ENCODE assay signal across 13 cellular contexts in genomic region chr5:116566251-116566650, GRCh38. TPM values are rescaled to one million over a fixed set of nuclear protein-coding genes. Genes with fewer than 3 reads are reported as not detected.
A peak's percentile ranks its signal among the peaks of the same experiment; 100 is the strongest.
DNase-seq lines count a peak whose midpoint lies in the region; ATAC-seq and TF ChIP-seq lines count a peak whose summit lies in the region.
"Had no signal": no experiment of that assay in that cellular context is flagged by ENCODE, and none has a peak within 500 bp of the region (broad histone marks: within the 10 kb centered on the region; RNA-seq: fewer than 3 reads in every experiment).

No MANE protein-coding gene starts in this region.

- no peak for DNase-seq in glutamatergic neuron
- no peak for DNase-seq in mesothelial cell of epicardium (ENCODE audit: low spot score in 2 of 2, unreplicated experiment in 2 of 2)
- DNase-seq in mucosa of descending colon, result no peak
- no peak for DNase-seq in effector CD8-positive, alpha-beta T cell (lab: John Stamatoyannopoulos, UW)
- no peak for DNase-seq in islet precursor cell
- DNase-seq: activated B cell treated with CpG ODN at 0.5 μM for 24 hours, COR-L47, HFFc6, NCI-H2227 treated with DMSO at 0.1 percent for 48 hours, uterus had no signal

- no peak overlapping the region for H3K4me3 ChIP-seq in mucosa of descending colon
- H3K4me3 ChIP-seq: uterus had no signal

- H3K4me1 Mint-ChIP-seq in glutamatergic neuron (ENCODE audit: low read depth, unreplicated experiment), result peaks cover 69% of the 10 kb centered on the region
- H3K4me1 Mint-ChIP-seq in mesothelial cell of epicardium, result peaks cover 72% of the 10 kb centered on the region

- no peaks in the 10 kb centered on the region for H3K36me3 Mint-ChIP-seq in glutamatergic neuron (ENCODE audit: unreplicated experiment)
- no peaks in the 10 kb centered on the region for H3K36me3 Mint-ChIP-seq in mesothelial cell of epicardium

- H3K4me3 Mint-ChIP-seq in glutamatergic neuron (ENCODE audit: unreplicated experiment), result peak overlapping the region; percentile 79
- H3K4me3 Mint-ChIP-seq in mesothelial cell of epicardium, result no peak overlapping the region
- H3K4me3 Mint-ChIP-seq: activated B cell treated with CpG ODN at 0.5 μM for 24 hours, HFFc6 had no signal

- H3K27me3 Mint-ChIP-seq in glutamatergic neuron (ENCODE audit: unreplicated experiment), result peaks cover 2% of the 10 kb centered on the region
- no peaks in the 10 kb centered on the region for H3K27me3 Mint-ChIP-seq in mesothelial cell of epicardium (ENCODE audit: low read depth)

- peak; percentile 89 for ATAC-seq in GM18909 (IDR thresholded peaks at IDR 0.05; ENCODE audit: poor library complexity, unreplicated experiment)
- peak; percentile 78 for ATAC-seq in GM21825 (IDR thresholded peaks at IDR 0.05; ENCODE audit: unreplicated experiment)
- ATAC-seq in HG03342 (IDR thresholded peaks at IDR 0.05; ENCODE audit: unreplicated experiment), result peak; percentile 82
- ATAC-seq in mucosa of descending colon, result no peak

- H3K9me3 Mint-ChIP-seq in glutamatergic neuron (ENCODE audit: unreplicated experiment), result peaks cover 6% of the 10 kb centered on the region
- no peaks in the 10 kb centered on the region for H3K9me3 Mint-ChIP-seq in mesothelial cell of epicardium
- H3K9me3 Mint-ChIP-seq: activated B cell treated with CpG ODN at 0.5 μM for 24 hours, HFFc6 had no signal

- H3K36me3 ChIP-seq in mucosa of descending colon (ENCODE audit: low read depth), result no peaks in the 10 kb centered on the region
- H3K36me3 ChIP-seq: uterus had no signal

- peaks cover 8% of the 10 kb centered on the region for H3K4me1 ChIP-seq in mucosa of descending colon (ENCODE audit: low read depth)
- H3K4me1 ChIP-seq: uterus had no signal

- no peak for TF ChIP-seq CTCF in glutamatergic neuron (IDR thresholded peaks at IDR 0.05; ENCODE audit: partially characterized antibody, unreplicated experiment)
- TF ChIP-seq CTCF in mesothelial cell of epicardium (IDR thresholded peaks at IDR 0.05; ENCODE audit: unreplicated experiment), result no peak
- no peak for TF ChIP-seq CTCF in mucosa of descending colon (IDR thresholded peaks at IDR 0.05)

- intact Hi-C loops in mucosa of descending colon (cut with DNase I, micrococcal nuclease), result no loop called here

- H3K9me3 ChIP-seq in mucosa of descending colon, result no peaks in the 10 kb centered on the region
- H3K9me3 ChIP-seq: uterus had no signal

- no peak overlapping the region for H3K27ac Mint-ChIP-seq in glutamatergic neuron (ENCODE audit: unreplicated experiment)
- H3K27ac Mint-ChIP-seq in mesothelial cell of epicardium, result no peak overlapping the region
- H3K27ac Mint-ChIP-seq: activated B cell treated with CpG ODN at 0.5 μM for 24 hours, HFFc6 had no signal

RNA-seq across cellular contexts. Expression of gene SEMA6A, which starts 8.4 kb away (rescaled TPM):
- total RNA-seq in glutamatergic neuron (ENCODE audit: unreplicated experiment) (424 TPM), mesothelial cell of epicardium (129 to 138 TPM (median 132 TPM) in 3 replicates), mucosa of descending colon (100 to 1,000 TPM in 2 of 3 donors, 10 to 100 TPM in 1; 90.0 to 137 (median 106) TPM)
